ENCODE assay signal across 25 cellular contexts in genomic region chr1:91455334-91455733, GRCh38.
"Had no signal": no experiment of that assay in that cellular context is flagged by ENCODE, and none has a peak within 500 bp of the region (broad histone marks: within the 10 kb centered on the region; RNA-seq: fewer than 3 reads in every experiment).

No MANE protein-coding gene starts in this region.

- H3K4me3 ChIP-seq: pancreas, prostate gland, right atrium auricular region, right lobe of liver, sigmoid colon, stomach, thoracic aorta, thyroid gland, tibial nerve, upper lobe of left lung, vagina had no signal

- H3K9me3 ChIP-seq: neutrophil, pancreas, prostate gland, right atrium auricular region, right lobe of liver, sigmoid colon, stomach, thoracic aorta, thyroid gland, tibial nerve, upper lobe of left lung, vagina had no signal

- DNase-seq: nephron progenitor cell; nucleus accumbens; pancreas; retina; right lobe of liver; sigmoid colon; small intestine; stimulated activated CD4-positive, alpha-beta T cell treated with anti-CD3 and anti-CD28 coated beads, Interleukin-15, amount 100 ng/mL, for 24 hours; stimulated activated CD4-positive, alpha-beta T cell treated with anti-CD3 and anti-CD28 coated beads, Interleukin-2, amount 100 ng/mL, for 24 hours; stimulated activated CD4-positive, alpha-beta T cell treated with anti-CD3 and anti-CD28 coated beads, Interleukin-2, amount 100 ng/mL, for 48 hours; stimulated activated CD4-positive, alpha-beta T cell treated with anti-CD3 and anti-CD28 coated beads, Interleukin-4, amount 100 ng/mL, for 24 hours; stimulated activated naive B cell treated with anti-CD40 and anti-IgM and Interleukin-4, amounts not matched to agents 10 μg/mL and 1 μg/mL and 100 μg/mL, for 72 hours; stimulated activated naive CD4-positive, alpha-beta T cell treated with Interleukin-2 at 50 U/mL for 16 hours; stomach; thyroid gland; trophoblast cell; upper lobe of left lung had no signal

- H3K36me3 ChIP-seq: neutrophil, pancreas, prostate gland, right atrium auricular region, right lobe of liver, sigmoid colon, stomach, thoracic aorta, thyroid gland, tibial nerve, upper lobe of left lung, vagina had no signal

- H3K27ac ChIP-seq: neutrophil, pancreas, prostate gland, right atrium auricular region, right lobe of liver, stomach, thoracic aorta, thyroid gland, tibial nerve, upper lobe of left lung, vagina had no signal

- H3K4me1 ChIP-seq: pancreas, prostate gland, right atrium auricular region, right lobe of liver, stomach, thyroid gland, upper lobe of left lung, vagina had no signal

- H3K27me3 ChIP-seq: pancreas, right atrium auricular region, right lobe of liver, sigmoid colon, stomach, thyroid gland, tibial nerve, upper lobe of left lung, vagina had no signal

- ATAC-seq: natural killer cell treated with Interleukin-12 subunit alpha and Interleukin-12 subunit beta and Interleukin-15 and Interleukin-18, amount 100 ng/mL, for 72 hours; pancreas; right lobe of liver; stimulated activated effector memory CD8-positive, alpha-beta T cell treated with anti-CD3 and anti-CD28 coated beads, Interleukin-12 subunit alpha, Interleukin-12 subunit beta, amount 100 ng/mL, for 72 hours; stimulated activated naive B cell treated with anti-CD40 and anti-IgM and Interleukin-4, amounts not matched to agents 10 μg/mL and 1 μg/mL and 100 μg/mL, for 72 hours had no signal
